Comparison of ENCODE assay signal across 9 cellular contexts in genomic region chr20:16580127-16580526, GRCh38. TPM values are rescaled to one million over a fixed set of nuclear protein-coding genes. Genes with fewer than 3 reads are reported as not detected.
A peak's percentile ranks its signal among the peaks of the same experiment; 100 is the strongest.
DNase-seq lines count a peak whose midpoint lies in the region; ATAC-seq and TF ChIP-seq lines count a peak whose summit lies in the region.
"Had no signal": no experiment of that assay in that cellular context is flagged by ENCODE, and none has a peak within 500 bp of the region (broad histone marks: within the 10 kb centered on the region; RNA-seq: fewer than 3 reads in every experiment).

No MANE protein-coding gene starts in this region.

- TF ChIP-seq CTCF in upper lobe of right lung (IDR thresholded peaks at IDR 0.05) = no peak

- H3K36me3 ChIP-seq in upper lobe of right lung = no peaks in the 10 kb centered on the region

- ATAC-seq in Right ventricle myocardium superior (ENCODE audit: poor library complexity) (peak; percentile 93), upper lobe of right lung (peak; percentile 72), GM21360 (IDR thresholded peaks at IDR 0.05; ENCODE audit: unreplicated experiment) (no peak), HG03378 (IDR thresholded peaks at IDR 0.05; ENCODE audit: unreplicated experiment) (no peak)

- DNase-seq in Right ventricle myocardium superior (no peak), cardiac septum (ENCODE audit: low spot score) (no peak), amniotic epithelial cell (ENCODE audit: low read depth) (peak; percentile 72), kidney tubule cell (ENCODE audit: low spot score) (peak; percentile 84), upper lobe of right lung (no peak), SKM-1 treated with dmso at 0.1 percent for 144 hours (lab: John Stamatoyannopoulos, UW; ENCODE audit: unreplicated experiment) (no peak)
- DNase-seq: activated CD4-positive, alpha-beta T cell treated with anti-CD3 and anti-CD28 coated beads for 4 hours had no signal

- no peak overlapping the region for H3K4me3 ChIP-seq in upper lobe of right lung

- intact Hi-C loops in Right ventricle myocardium superior (cut with DNase I) (no loop called here), cardiac septum (cut with DNase I) (no loop called here), upper lobe of right lung (cut with DNase I) (no loop called here)

- no peak overlapping the region for H3K27ac ChIP-seq in upper lobe of right lung

- no peaks in the 10 kb centered on the region for H3K9me3 ChIP-seq in upper lobe of right lung

- no peaks in the 10 kb centered on the region for H3K27me3 ChIP-seq in upper lobe of right lung

- peaks cover 8% of the 10 kb centered on the region for H3K4me1 ChIP-seq in upper lobe of right lung

RNA-seq across cellular contexts. Expression of gene KIF16B, which starts 6.9 kb away (rescaled TPM):
- total RNA-seq in Right ventricle myocardium superior (18.3 TPM), cardiac septum (19.7 TPM), upper lobe of right lung (21.6 TPM)

Comparison
In these comparisons a context has a peak if more than half of its experiments do, and no peak if none do; other contexts are left out.
1. ATAC-seq: peak in Right ventricle myocardium superior (single experiment) and upper lobe of right lung (single experiment); none in GM21360 (single experiment) and HG03378 (single experiment).
2. DNase-seq: peak in amniotic epithelial cell (single experiment) and kidney tubule cell (single experiment); none in Right ventricle myocardium superior (single experiment), cardiac septum (single experiment), upper lobe of right lung (single experiment) and SKM-1 treated with dmso at 0.1 percent for 144 hours (single experiment).